ENCODE assay signal across 1 cellular context in genomic region chr5:151016700-151017099, GRCh38.
TF ChIP-seq lines count a peak whose summit lies in the region.

No MANE protein-coding gene starts in this region.

TF ChIP-seq in HepG2, 621 proteins besides CTCF, POLR2A, EP300 and RAD21 (continued from another document and continues in another):
- TF ChIP-seq HNRNPL (IDR thresholded peaks at IDR 0.05; ENCODE audit: low read depth, low read length): no peak
- no peak for TF ChIP-seq SOX6 (IDR thresholded peaks at IDR 0.05)
- TF ChIP-seq SOX6 (CRISPR knock-in tag; IDR thresholded peaks at IDR 0.05): peak; percentile 22; the same call in 1 of the 2 replicates
- TF ChIP-seq SCMH1 (CRISPR knock-in tag; IDR thresholded peaks at IDR 0.05; ENCODE audit: borderline replicate concordance): no peak
- TF ChIP-seq NCOR1 (IDR thresholded peaks at IDR 0.05; ENCODE audit: borderline replicate concordance, low read length): no peak
- no peak for TF ChIP-seq ZNF30 (CRISPR knock-in tag; IDR thresholded peaks at IDR 0.05)
- TF ChIP-seq KLF16 (CRISPR knock-in tag; IDR thresholded peaks at IDR 0.05): no peak
- no peak for TF ChIP-seq BRD4 (CRISPR knock-in tag; IDR thresholded peaks at IDR 0.05)
- no peak for TF ChIP-seq ZSCAN30 (CRISPR knock-in tag; IDR thresholded peaks at IDR 0.05)
- no peak for TF ChIP-seq ZC3H4 (CRISPR knock-in tag; IDR thresholded peaks at IDR 0.05; ENCODE audit: borderline replicate concordance)
- TF ChIP-seq ZNF784 (CRISPR knock-in tag; IDR thresholded peaks at IDR 0.05; ENCODE audit: borderline replicate concordance): no peak
- no peak for TF ChIP-seq RFXAP (CRISPR knock-in tag; IDR thresholded peaks at IDR 0.05; ENCODE audit: borderline replicate concordance)
- TF ChIP-seq MLXIP (CRISPR knock-in tag; IDR thresholded peaks at IDR 0.05; ENCODE audit: borderline replicate concordance): no peak
- TF ChIP-seq ZNF512 (CRISPR knock-in tag; IDR thresholded peaks at IDR 0.05): no peak
- no peak for TF ChIP-seq HNF4A (CRISPR knock-in tag; IDR thresholded peaks at IDR 0.05)
- 0 out of 2 replicates have a peak, but pooled peaks have one; percentile 26 for TF ChIP-seq KMT2A (CRISPR knock-in tag; IDR thresholded peaks at IDR 0.05)
- TF ChIP-seq, protein P1, sequence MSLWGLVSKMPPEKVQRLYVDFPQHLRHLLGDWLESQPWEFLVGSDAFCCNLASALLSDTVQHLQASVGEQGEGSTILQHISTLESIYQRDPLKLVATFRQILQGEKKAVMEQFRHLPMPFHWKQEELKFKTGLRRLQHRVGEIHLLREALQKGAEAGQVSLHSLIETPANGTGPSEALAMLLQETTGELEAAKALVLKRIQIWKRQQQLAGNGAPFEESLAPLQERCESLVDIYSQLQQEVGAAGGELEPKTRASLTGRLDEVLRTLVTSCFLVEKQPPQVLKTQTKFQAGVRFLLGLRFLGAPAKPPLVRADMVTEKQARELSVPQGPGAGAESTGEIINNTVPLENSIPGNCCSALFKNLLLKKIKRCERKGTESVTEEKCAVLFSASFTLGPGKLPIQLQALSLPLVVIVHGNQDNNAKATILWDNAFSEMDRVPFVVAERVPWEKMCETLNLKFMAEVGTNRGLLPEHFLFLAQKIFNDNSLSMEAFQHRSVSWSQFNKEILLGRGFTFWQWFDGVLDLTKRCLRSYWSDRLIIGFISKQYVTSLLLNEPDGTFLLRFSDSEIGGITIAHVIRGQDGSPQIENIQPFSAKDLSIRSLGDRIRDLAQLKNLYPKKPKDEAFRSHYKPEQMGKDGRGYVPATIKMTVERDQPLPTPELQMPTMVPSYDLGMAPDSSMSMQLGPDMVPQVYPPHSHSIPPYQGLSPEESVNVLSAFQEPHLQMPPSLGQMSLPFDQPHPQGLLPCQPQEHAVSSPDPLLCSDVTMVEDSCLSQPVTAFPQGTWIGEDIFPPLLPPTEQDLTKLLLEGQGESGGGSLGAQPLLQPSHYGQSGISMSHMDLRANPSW (CRISPR knock-in tag; IDR thresholded peaks at IDR 0.05; ENCODE audit: borderline replicate concordance): no peak
- TF ChIP-seq ZFY (CRISPR knock-in tag; IDR thresholded peaks at IDR 0.05): 0 out of 2 replicates have a peak, but pooled peaks have one; percentile 39
- no peak for TF ChIP-seq ZNF747 (CRISPR knock-in tag; IDR thresholded peaks at IDR 0.05; ENCODE audit: borderline replicate concordance)
- TF ChIP-seq MIER2 (CRISPR knock-in tag; IDR thresholded peaks at IDR 0.05): no peak
- TF ChIP-seq FOSL2 (CRISPR knock-in tag; IDR thresholded peaks at IDR 0.05): 0 out of 2 replicates have a peak, but pooled peaks have one; percentile 25
- TF ChIP-seq, protein P2, sequence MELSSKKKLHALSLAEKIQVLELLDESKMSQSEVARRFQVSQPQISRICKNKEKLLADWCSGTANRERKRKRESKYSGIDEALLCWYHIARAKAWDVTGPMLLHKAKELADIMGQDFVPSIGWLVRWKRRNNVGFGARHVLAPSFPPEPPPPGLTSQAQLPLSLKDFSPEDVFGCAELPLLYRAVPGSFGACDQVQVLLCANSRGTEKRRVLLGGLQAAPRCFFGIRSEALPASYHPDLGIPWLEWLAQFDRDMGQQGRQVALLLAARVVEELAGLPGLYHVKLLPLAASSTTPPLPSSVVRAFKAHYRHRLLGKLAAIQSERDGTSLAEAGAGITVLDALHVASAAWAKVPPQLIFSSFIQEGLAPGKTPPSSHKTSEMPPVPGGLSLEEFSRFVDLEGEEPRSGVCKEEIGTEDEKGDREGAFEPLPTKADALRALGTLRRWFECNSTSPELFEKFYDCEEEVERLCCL (CRISPR knock-in tag; IDR thresholded peaks at IDR 0.05; ENCODE audit: borderline replicate concordance): no peak
- no peak for TF ChIP-seq ZNF775 (CRISPR knock-in tag; IDR thresholded peaks at IDR 0.05; ENCODE audit: borderline replicate concordance)
- no peak for TF ChIP-seq U2AF2 (IDR thresholded peaks at IDR 0.05; ENCODE audit: low read depth, low read length)
- TF ChIP-seq CBFB (CRISPR knock-in tag; IDR thresholded peaks at IDR 0.05): no peak
- TF ChIP-seq, protein P3, sequence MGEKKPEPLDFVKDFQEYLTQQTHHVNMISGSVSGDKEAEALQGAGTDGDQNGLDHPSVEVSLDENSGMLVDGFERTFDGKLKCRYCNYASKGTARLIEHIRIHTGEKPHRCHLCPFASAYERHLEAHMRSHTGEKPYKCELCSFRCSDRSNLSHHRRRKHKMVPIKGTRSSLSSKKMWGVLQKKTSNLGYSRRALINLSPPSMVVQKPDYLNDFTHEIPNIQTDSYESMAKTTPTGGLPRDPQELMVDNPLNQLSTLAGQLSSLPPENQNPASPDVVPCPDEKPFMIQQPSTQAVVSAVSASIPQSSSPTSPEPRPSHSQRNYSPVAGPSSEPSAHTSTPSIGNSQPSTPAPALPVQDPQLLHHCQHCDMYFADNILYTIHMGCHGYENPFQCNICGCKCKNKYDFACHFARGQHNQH (CRISPR knock-in tag; IDR thresholded peaks at IDR 0.05): no peak
- TF ChIP-seq ZNF766 (CRISPR knock-in tag; IDR thresholded peaks at IDR 0.05; ENCODE audit: borderline replicate concordance): no peak
- TF ChIP-seq, protein P4, sequence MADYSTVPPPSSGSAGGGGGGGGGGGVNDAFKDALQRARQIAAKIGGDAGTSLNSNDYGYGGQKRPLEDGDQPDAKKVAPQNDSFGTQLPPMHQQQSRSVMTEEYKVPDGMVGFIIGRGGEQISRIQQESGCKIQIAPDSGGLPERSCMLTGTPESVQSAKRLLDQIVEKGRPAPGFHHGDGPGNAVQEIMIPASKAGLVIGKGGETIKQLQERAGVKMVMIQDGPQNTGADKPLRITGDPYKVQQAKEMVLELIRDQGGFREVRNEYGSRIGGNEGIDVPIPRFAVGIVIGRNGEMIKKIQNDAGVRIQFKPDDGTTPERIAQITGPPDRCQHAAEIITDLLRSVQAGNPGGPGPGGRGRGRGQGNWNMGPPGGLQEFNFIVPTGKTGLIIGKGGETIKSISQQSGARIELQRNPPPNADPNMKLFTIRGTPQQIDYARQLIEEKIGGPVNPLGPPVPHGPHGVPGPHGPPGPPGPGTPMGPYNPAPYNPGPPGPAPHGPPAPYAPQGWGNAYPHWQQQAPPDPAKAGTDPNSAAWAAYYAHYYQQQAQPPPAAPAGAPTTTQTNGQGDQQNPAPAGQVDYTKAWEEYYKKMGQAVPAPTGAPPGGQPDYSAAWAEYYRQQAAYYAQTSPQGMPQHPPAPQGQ (CRISPR knock-in tag; IDR thresholded peaks at IDR 0.05; ENCODE audit: borderline replicate concordance): no peak
- TF ChIP-seq, protein P5, sequence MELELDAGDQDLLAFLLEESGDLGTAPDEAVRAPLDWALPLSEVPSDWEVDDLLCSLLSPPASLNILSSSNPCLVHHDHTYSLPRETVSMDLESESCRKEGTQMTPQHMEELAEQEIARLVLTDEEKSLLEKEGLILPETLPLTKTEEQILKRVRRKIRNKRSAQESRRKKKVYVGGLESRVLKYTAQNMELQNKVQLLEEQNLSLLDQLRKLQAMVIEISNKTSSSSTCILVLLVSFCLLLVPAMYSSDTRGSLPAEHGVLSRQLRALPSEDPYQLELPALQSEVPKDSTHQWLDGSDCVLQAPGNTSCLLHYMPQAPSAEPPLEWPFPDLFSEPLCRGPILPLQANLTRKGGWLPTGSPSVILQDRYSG (CRISPR knock-in tag; IDR thresholded peaks at IDR 0.05): no peak
- no peak for TF ChIP-seq CEBPZ (IDR thresholded peaks at IDR 0.05; ENCODE audit: low read length)
- no peak for TF ChIP-seq HMGXB3 (CRISPR knock-in tag; IDR thresholded peaks at IDR 0.05; ENCODE audit: borderline replicate concordance)
